Comparison of ENCODE assay signal across 39 cellular contexts in the genomic region with DNA sequence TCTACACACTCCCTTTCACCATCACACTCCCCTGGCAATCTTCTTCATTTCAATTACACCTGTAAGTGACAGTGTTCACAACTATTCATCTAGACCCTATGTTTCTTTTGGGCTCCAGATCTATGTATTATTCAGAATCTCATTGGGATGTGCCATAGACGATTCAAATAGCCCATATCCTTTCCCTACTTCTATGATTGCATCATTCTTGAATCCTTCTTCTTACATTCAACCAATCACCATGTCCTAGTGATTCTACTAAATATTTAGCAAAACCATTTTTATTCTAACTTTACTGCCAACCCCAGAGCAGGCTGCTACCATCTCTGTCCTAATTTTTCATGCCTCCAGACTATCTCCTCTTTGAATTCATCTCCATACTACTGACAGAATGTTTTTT.
"Had no signal": no experiment of that assay in that cellular context is flagged by ENCODE, and none has a peak within 500 bp of the region (broad histone marks: within the 10 kb centered on the region; RNA-seq: fewer than 3 reads in every experiment).

No MANE protein-coding gene starts in this region.

- DNase-seq: activated effector memory CD4-positive, alpha-beta T cell treated with anti-CD3 and anti-CD28 coated beads, Interleukin-2, amount 50 U/mL, for 16 hours; activated effector memory CD4-positive, alpha-beta T cell treated with Interleukin-2 at 50 U/mL for 16 hours; activated gamma-delta T cell; activated gamma-delta T cell treated with Interleukin-2 at 50 U/mL for 16 hours; activated naive CD4-positive, alpha-beta T cell; activated naive CD4-positive, alpha-beta T cell treated with anti-CD3 and anti-CD28 coated beads for 36 hours; activated naive CD4-positive, alpha-beta T cell treated with anti-CD3 and anti-CD28 coated beads, Interleukin-2, amount 10 ng/mL, durations not matched to agents 7 days and 5 days; activated naive CD4-positive, alpha-beta T cell treated with anti-CD3 and anti-CD28 coated beads, Interleukin-2, amount 50 U/mL, for 16 hours; activated naive CD4-positive, alpha-beta T cell treated with Interleukin-2 at 50 U/mL for 16 hours; activated naive CD8-positive, alpha-beta T cell treated with anti-CD3 and anti-CD28 coated beads for 36 hours; activated naive CD8-positive, alpha-beta T cell treated with anti-CD3 and anti-CD28 coated beads, Interleukin-2, amount 10 ng/mL, durations not matched to agents 7 days and 5 days; activated naive CD8-positive, alpha-beta T cell treated with anti-CD3 and anti-CD28 coated beads, Interleukin-2, amount 50 U/mL, for 24 hours; activated T-cell treated with anti-CD3 and anti-CD28 coated beads, Interleukin-2, amount 50 U/mL, for 1 hour; activated T-cell treated with anti-CD3 and anti-CD28 coated beads, Interleukin-2, amount 50 U/mL, for 24 hours; activated T-cell treated with anti-CD3 and anti-CD28 coated beads, Interleukin-2, amount 50 U/mL, for 4 hours; activated T-cell treated with anti-CD3 and anti-CD28 coated beads, Interleukin-2, amount 50 U/mL, for 48 hours; activated T-cell treated with anti-CD3 and anti-CD28 coated beads, Interleukin-2, amount 50 U/mL, for 72 hours; adrenal gland; amniotic stem cell; amygdala; anterior cingulate cortex; aorta; body of pancreas; brain microvascular endothelial cell; central memory CD4-positive, alpha-beta T cell; cerebellar nuclear complex had no signal

- H3K9me3 ChIP-seq: adrenal gland, ascending aorta, body of pancreas, breast epithelium had no signal

- H3K36me3 Mint-ChIP-seq: activated naive CD4-positive, alpha-beta T cell treated with anti-CD3 and anti-CD28 coated beads, Interleukin-2, amount 10 ng/mL, durations not matched to agents 7 days and 5 days; activated naive CD4-positive, alpha-beta T cell treated with anti-CD3 and anti-CD28 coated beads, Interleukin-2, amount 50 U/mL, for 24 hours; activated naive CD4-positive, alpha-beta T cell treated with anti-CD3 and anti-CD28 coated beads, Interleukin-2, amount 50 U/mL, for 72 hours; activated naive CD8-positive, alpha-beta T cell; activated naive CD8-positive, alpha-beta T cell treated with anti-CD3 and anti-CD28 coated beads for 36 hours; activated naive CD8-positive, alpha-beta T cell treated with anti-CD3 and anti-CD28 coated beads, Interleukin-2, amount 10 ng/mL, durations not matched to agents 7 days and 5 days; brain had no signal

- H3K27me3 ChIP-seq: adrenal gland, ascending aorta, body of pancreas, brain microvascular endothelial cell, breast epithelium, cardiac muscle cell had no signal

- H3K4me3 ChIP-seq: adrenal gland, ascending aorta, body of pancreas, breast epithelium, cardiac muscle cell had no signal

- H3K36me3 ChIP-seq: adrenal gland, ascending aorta, brain microvascular endothelial cell, breast epithelium, cardiac muscle cell had no signal

- H3K27me3 Mint-ChIP-seq: activated naive CD4-positive, alpha-beta T cell treated with anti-CD3 and anti-CD28 coated beads, Interleukin-2, amount 10 ng/mL, durations not matched to agents 7 days and 5 days; activated naive CD4-positive, alpha-beta T cell treated with anti-CD3 and anti-CD28 coated beads, Interleukin-2, amount 50 U/mL, for 24 hours; activated naive CD8-positive, alpha-beta T cell; activated naive CD8-positive, alpha-beta T cell treated with anti-CD3 and anti-CD28 coated beads for 36 hours; activated naive CD8-positive, alpha-beta T cell treated with anti-CD3 and anti-CD28 coated beads, Interleukin-2, amount 10 ng/mL, durations not matched to agents 7 days and 5 days; activated naive CD8-positive, alpha-beta T cell treated with anti-CD3 and anti-CD28 coated beads, Interleukin-2, amount 50 U/mL, for 24 hours; activated T-cell treated with anti-CD3 and anti-CD28 coated beads, Interleukin-2, amount 50 U/mL, for 24 hours; activated T-helper 17 cell treated with anti-CD3 and anti-CD28 coated beads, Interleukin-2, amount 50 U/mL, for 72 hours; brain; central memory CD8-positive, alpha-beta T cell had no signal

- H3K9me3 Mint-ChIP-seq: activated naive CD4-positive, alpha-beta T cell treated with anti-CD3 and anti-CD28 coated beads for 36 hours; activated naive CD4-positive, alpha-beta T cell treated with anti-CD3 and anti-CD28 coated beads, Interleukin-2, amount 10 ng/mL, durations not matched to agents 7 days and 5 days; activated naive CD4-positive, alpha-beta T cell treated with anti-CD3 and anti-CD28 coated beads, Interleukin-2, amount 50 U/mL, for 24 hours; activated naive CD8-positive, alpha-beta T cell treated with anti-CD3 and anti-CD28 coated beads for 36 hours; activated naive CD8-positive, alpha-beta T cell treated with anti-CD3 and anti-CD28 coated beads, Interleukin-2, amount 10 ng/mL, durations not matched to agents 7 days and 5 days; activated naive CD8-positive, alpha-beta T cell treated with anti-CD3 and anti-CD28 coated beads, Interleukin-2, amount 50 U/mL, for 24 hours; activated T-cell treated with anti-CD3 and anti-CD28 coated beads, Interleukin-2, amount 50 U/mL, for 24 hours; activated T-cell treated with anti-CD3 and anti-CD28 coated beads, Interleukin-2, amount 50 U/mL, for 4 hours; activated T-cell treated with anti-CD3 and anti-CD28 coated beads, Interleukin-2, amount 50 U/mL, for 72 hours; activated T-helper 1 cell treated with anti-CD3 and anti-CD28 coated beads, Interleukin-12 subunit alpha, Interleukin-12 subunit beta, Interleukin-2, Interleukin-4 antibody, amounts not matched to agents 30 ng/mL and 10 ng/mL and 1 ng/mL, durations not matched to agents 14 hours and 24 hours and 36 hours; activated T-helper 17 cell treated with anti-CD3 and anti-CD28 coated beads, Interleukin-2, amount 50 U/mL, for 72 hours; activated T-helper 2 cell treated with anti-CD3 and anti-CD28 coated beads, Interferon-gamma antibody, Interleukin-2, Interleukin-4, amounts not matched to agents 10 μg/mL and 5 μg/mL and 100 μg/mL, durations not matched to agents 14 hours and 24 hours and 36 hours; brain had no signal

- H3K4me1 ChIP-seq: adrenal gland, breast epithelium had no signal

- ATAC-seq: activated naive CD4-positive, alpha-beta T cell treated with anti-CD3 and anti-CD28 coated beads, Interleukin-2, amount 50 U/mL, for 72 hours; activated naive CD8-positive, alpha-beta T cell treated with anti-CD3 and anti-CD28 coated beads, Interleukin-2, amount 50 U/mL, for 24 hours; activated T-cell treated with anti-CD3 and anti-CD28 coated beads, Interleukin-2, amount 50 U/mL, for 4 hours; activated T-cell treated with anti-CD3 and anti-CD28 coated beads, Interleukin-2, amount 50 U/mL, for 72 hours; activated T-helper 17 cell treated with anti-CD3 and anti-CD28 coated beads, Interleukin-2, amount 50 U/mL, for 72 hours; body of pancreas had no signal

- FAIRE-seq: astrocyte, bronchial epithelial cell had no signal

- H3K27ac ChIP-seq: adrenal gland, ascending aorta, body of pancreas, brain microvascular endothelial cell, breast epithelium, cardiac muscle cell had no signal

- H3K27ac Mint-ChIP-seq: activated naive CD4-positive, alpha-beta T cell treated with anti-CD3 and anti-CD28 coated beads for 36 hours; activated naive CD4-positive, alpha-beta T cell treated with anti-CD3 and anti-CD28 coated beads, Interleukin-2, amount 10 ng/mL, durations not matched to agents 7 days and 5 days; activated naive CD4-positive, alpha-beta T cell treated with anti-CD3 and anti-CD28 coated beads, Interleukin-2, amount 50 U/mL, for 24 hours; activated naive CD4-positive, alpha-beta T cell treated with anti-CD3 and anti-CD28 coated beads, Interleukin-2, amount 50 U/mL, for 72 hours; activated naive CD8-positive, alpha-beta T cell; activated naive CD8-positive, alpha-beta T cell treated with anti-CD3 and anti-CD28 coated beads for 36 hours; activated naive CD8-positive, alpha-beta T cell treated with anti-CD3 and anti-CD28 coated beads, Interleukin-2, amount 10 ng/mL, durations not matched to agents 7 days and 5 days; activated naive CD8-positive, alpha-beta T cell treated with anti-CD3 and anti-CD28 coated beads, Interleukin-2, amount 50 U/mL, for 24 hours; activated T-cell treated with anti-CD3 and anti-CD28 coated beads, Interleukin-2, amount 50 U/mL, for 24 hours; activated T-cell treated with anti-CD3 and anti-CD28 coated beads, Interleukin-2, amount 50 U/mL, for 72 hours; activated T-helper 1 cell treated with anti-CD3 and anti-CD28 coated beads, Interleukin-12 subunit alpha, Interleukin-12 subunit beta, Interleukin-2, Interleukin-4 antibody, amounts not matched to agents 30 ng/mL and 10 ng/mL and 1 ng/mL, durations not matched to agents 14 hours and 24 hours and 36 hours; activated T-helper 17 cell treated with anti-CD3 and anti-CD28 coated beads, Interleukin-2, amount 50 U/mL, for 72 hours; activated T-helper 2 cell treated with anti-CD3 and anti-CD28 coated beads, Interferon-gamma antibody, Interleukin-2, Interleukin-4, amounts not matched to agents 10 μg/mL and 5 μg/mL and 100 μg/mL, durations not matched to agents 14 hours and 24 hours and 36 hours had no signal

- H3K4me1 Mint-ChIP-seq: activated naive CD4-positive, alpha-beta T cell treated with anti-CD3 and anti-CD28 coated beads, Interleukin-2, amount 10 ng/mL, durations not matched to agents 7 days and 5 days; activated naive CD4-positive, alpha-beta T cell treated with anti-CD3 and anti-CD28 coated beads, Interleukin-2, amount 50 U/mL, for 24 hours; activated naive CD8-positive, alpha-beta T cell treated with anti-CD3 and anti-CD28 coated beads for 36 hours; activated naive CD8-positive, alpha-beta T cell treated with anti-CD3 and anti-CD28 coated beads, Interleukin-2, amount 10 ng/mL, durations not matched to agents 7 days and 5 days; activated naive CD8-positive, alpha-beta T cell treated with anti-CD3 and anti-CD28 coated beads, Interleukin-2, amount 50 U/mL, for 24 hours; activated T-helper 17 cell treated with anti-CD3 and anti-CD28 coated beads, Interleukin-2, amount 50 U/mL, for 72 hours; central memory CD8-positive, alpha-beta T cell had no signal

- H3K4me3 Mint-ChIP-seq: activated naive CD4-positive, alpha-beta T cell treated with anti-CD3 and anti-CD28 coated beads for 36 hours; activated naive CD4-positive, alpha-beta T cell treated with anti-CD3 and anti-CD28 coated beads, Interleukin-2, amount 10 ng/mL, durations not matched to agents 7 days and 5 days; activated naive CD4-positive, alpha-beta T cell treated with anti-CD3 and anti-CD28 coated beads, Interleukin-2, amount 50 U/mL, for 24 hours; activated naive CD8-positive, alpha-beta T cell; activated naive CD8-positive, alpha-beta T cell treated with anti-CD3 and anti-CD28 coated beads for 36 hours; activated naive CD8-positive, alpha-beta T cell treated with anti-CD3 and anti-CD28 coated beads, Interleukin-2, amount 10 ng/mL, durations not matched to agents 7 days and 5 days; activated naive CD8-positive, alpha-beta T cell treated with anti-CD3 and anti-CD28 coated beads, Interleukin-2, amount 50 U/mL, for 24 hours; activated T-cell treated with anti-CD3 and anti-CD28 coated beads, Interleukin-2, amount 50 U/mL, for 24 hours; activated T-cell treated with anti-CD3 and anti-CD28 coated beads, Interleukin-2, amount 50 U/mL, for 4 hours; activated T-cell treated with anti-CD3 and anti-CD28 coated beads, Interleukin-2, amount 50 U/mL, for 72 hours; activated T-helper 1 cell treated with anti-CD3 and anti-CD28 coated beads, Interleukin-12 subunit alpha, Interleukin-12 subunit beta, Interleukin-2, Interleukin-4 antibody, amounts not matched to agents 30 ng/mL and 10 ng/mL and 1 ng/mL, durations not matched to agents 14 hours and 24 hours and 36 hours; activated T-helper 17 cell treated with anti-CD3 and anti-CD28 coated beads, Interleukin-2, amount 50 U/mL, for 72 hours; brain; central memory CD8-positive, alpha-beta T cell had no signal
